6 cellular contexts compared by ENCODE assay signal in the genomic region with DNA sequence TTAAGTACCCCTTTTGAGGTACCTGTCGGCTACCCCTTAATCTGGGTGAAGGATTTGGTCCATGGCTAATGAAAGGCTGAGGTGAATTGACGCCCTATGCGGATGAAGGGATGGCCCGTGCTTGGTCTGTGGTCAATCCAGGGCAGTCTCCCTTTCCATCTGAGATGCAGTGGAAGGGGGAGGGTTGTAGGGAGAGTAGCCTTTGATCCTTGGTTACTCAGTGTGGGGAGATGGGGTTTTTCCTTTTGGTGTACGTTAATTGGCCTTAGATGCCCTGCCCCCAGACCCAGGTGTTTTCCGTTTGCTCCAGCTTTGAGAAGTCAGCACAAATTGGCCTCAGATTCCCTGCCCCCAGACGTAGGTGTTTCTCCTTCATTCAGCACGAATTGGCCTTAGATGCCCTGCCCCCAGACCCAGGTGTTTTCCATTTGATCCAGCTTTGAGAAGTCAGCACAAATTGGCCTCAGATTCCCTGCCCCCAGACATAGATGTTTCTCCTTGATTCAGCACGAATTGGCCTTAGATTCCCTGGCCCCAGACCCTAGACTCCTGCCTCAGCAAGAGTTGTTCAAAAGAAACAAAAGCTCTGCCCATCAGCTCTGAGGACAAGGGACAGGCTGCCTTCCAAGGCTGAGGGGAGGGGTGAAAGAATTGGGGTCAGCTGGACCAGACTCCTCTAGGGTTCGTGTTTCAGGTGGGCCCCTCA. TPM values are rescaled to one million over a fixed set of nuclear protein-coding genes. Genes with fewer than 3 reads are reported as not detected.
"Had no signal": no experiment of that assay in that cellular context is flagged by ENCODE, and none has a peak within 500 bp of the region (broad histone marks: within the 10 kb centered on the region; RNA-seq: fewer than 3 reads in every experiment).

No MANE protein-coding gene starts in this region.

RNA-seq across cellular contexts. Expression of gene CD8B2, which starts 21.6 kb away (rescaled TPM):
- total RNA-seq: activated B cell treated with CpG ODN at 0.5 μM for 24 hours; activated CD4-positive, alpha-beta memory T cell treated with anti-CD3 and anti-CD28 coated beads, Interleukin-2, amount 10 ng/mL, durations not matched to agents 7 days and 5 days; activated CD4-positive, alpha-beta T cell treated with anti-CD3 and anti-CD28 coated beads, Interleukin-2, amount 10 ng/mL, durations not matched to agents 7 days and 5 days; T-helper 17 cell; WTC11 had no signal

RNA-seq across cellular contexts. Expression of gene RGPD3, which starts 40.6 kb away (rescaled TPM):
- total RNA-seq: activated CD8-positive, alpha-beta memory T cell treated with anti-CD3 and anti-CD28 coated beads, Interleukin-2, amount 10 ng/mL, durations not matched to agents 7 days and 5 days had no signal
